Comparison of ENCODE assay signal across 8 cellular contexts in the genomic region with DNA sequence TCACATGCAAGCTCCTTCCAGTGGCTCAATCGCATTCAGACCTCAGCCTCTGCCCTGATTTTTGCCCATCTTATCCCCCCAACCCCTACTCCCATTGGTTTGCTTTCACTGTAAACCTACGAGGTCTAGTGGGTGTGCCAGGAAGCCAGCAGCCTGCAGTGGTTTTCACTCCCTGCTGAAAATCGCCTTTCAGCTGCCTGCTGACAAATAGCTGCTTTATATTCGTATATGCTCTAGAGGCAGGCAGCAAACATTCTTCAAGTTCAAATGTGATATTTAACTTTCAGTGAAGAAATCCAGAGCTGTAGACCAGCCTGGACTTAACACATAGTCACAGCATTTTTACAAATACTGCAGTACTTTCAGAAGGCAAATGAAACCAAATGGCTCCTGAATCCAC.
DNase-seq lines count a peak whose midpoint lies in the region; ATAC-seq and TF ChIP-seq lines count a peak whose summit lies in the region.

No MANE protein-coding gene starts in this region.

- no peaks in the 10 kb centered on the region for H3K27me3 ChIP-seq in HL-60 (ENCODE audit: insufficient read depth, poor library complexity, severe bottlenecking)

- DNase-seq in HL-60 (ENCODE audit: low read depth in 1 of 2, low spot score in 1 of 2) (peak in 1 of 2 experiments; percentile 35), fibroblast of pulmonary artery (ENCODE audit: low read depth) (peak; percentile 57), skeletal muscle cell (ENCODE audit: low read depth) (no peak), NCI-H2171 (lab: John Stamatoyannopoulos, UW) (no peak), islet precursor cell (no peak), T1000 (lab: John Stamatoyannopoulos, UW) (no peak)
- DNase-seq in activated CD4-positive, alpha-beta T cell treated with anti-CD3 and anti-CD28 coated beads, Interleukin-2, amount 50 U/mL, for 4 hours = peak; percentile 4 to 15

- TF ChIP-seq CTCF in HL-60 (IDR thresholded peaks at IDR 0.05; ENCODE audit: insufficient read depth, low read length) (no peak), fibroblast of pulmonary artery (IDR thresholded peaks at IDR 0.05; ENCODE audit: low read length, missing control alignments) (no peak)

- H3K4me3 ChIP-seq in HL-60 (replicated peaks; ENCODE audit: insufficient read depth, low read length) (no peak overlapping the region), fibroblast of pulmonary artery (replicated peaks; ENCODE audit: low read depth, low read length) (peak overlapping the region; percentile 29), skeletal muscle cell (ENCODE audit: low read depth, low read length) (peak overlapping the region; percentile 21)

- no peak for ATAC-seq in GM18907 (IDR thresholded peaks at IDR 0.05; ENCODE audit: unreplicated experiment)

- peak overlapping the region; percentile 74 for H3K27ac ChIP-seq in HL-60 (replicated peaks)

Comparison
In these comparisons a context has a peak if more than half of its experiments do, and no peak if none do; other contexts are left out.
1. DNase-seq: peak in activated CD4-positive, alpha-beta T cell treated with anti-CD3 and anti-CD28 coated beads, Interleukin-2, amount 50 U/mL, for 4 hours (2 of 2) and fibroblast of pulmonary artery (single experiment); none in skeletal muscle cell (single experiment), NCI-H2171 (single experiment), islet precursor cell (single experiment) and T1000 (single experiment).